Comparison of ENCODE assay signal across 8 cellular contexts in genomic region chr2:18519991-18520604, GRCh38. TPM values are rescaled to one million over a fixed set of nuclear protein-coding genes. Genes with fewer than 3 reads are reported as not detected.
DNase-seq lines count a peak whose midpoint lies in the region; ATAC-seq and TF ChIP-seq lines count a peak whose summit lies in the region.

No MANE protein-coding gene starts in this region.

- TF ChIP-seq CTCF in DND-41 (IDR thresholded peaks at IDR 0.05; ENCODE audit: borderline replicate concordance, extremely low read depth, low read length, poor library complexity, severe bottlenecking) (no peak), Panc1 (IDR thresholded peaks at IDR 0.05) (no peak), left lung (IDR thresholded peaks at IDR 0.05) (no peak)

- H3K36me3 ChIP-seq in DND-41 (ENCODE audit: insufficient read depth, low read length) (no peaks in the 10 kb centered on the region), Panc1 (ENCODE audit: control insufficient read depth, insufficient read depth, low read length) (no peaks in the 10 kb centered on the region), left lung (no peaks in the 10 kb centered on the region)

- H3K4me2 ChIP-seq in DND-41 (ENCODE audit: insufficient read depth, low read length), result no peak overlapping the region

- POLR2A ChIA-PET in Panc1 (lab: Charles Lee), result no interaction called here

- H3K4me3 ChIP-seq in DND-41 (ENCODE audit: low read depth in 1 of 2, low read length in 2 of 2), result no peak overlapping the region
- H3K4me3 ChIP-seq in Panc1 (ENCODE audit: low read depth in 2 of 2, low read length in 2 of 2), result no peak overlapping the region; a peak in 1 of 4 replicates
- H3K4me3 ChIP-seq in left lung, result no peak overlapping the region

- H3K27me3 ChIP-seq in DND-41 (ENCODE audit: insufficient read depth, low read length, poor library complexity) (peaks cover 6% of the 10 kb centered on the region), Panc1 (ENCODE audit: control insufficient read depth, insufficient read depth, low read length) (no peaks in the 10 kb centered on the region; the same call in 1 of the 2 replicates), left lung (no peaks in the 10 kb centered on the region)

- H3K27ac ChIP-seq in DND-41 (ENCODE audit: low read length) (no peak overlapping the region), Panc1 (ENCODE audit: low read length) (no peak overlapping the region), left lung (no peak overlapping the region)

- no peak overlapping the region for H2AFZ ChIP-seq in DND-41 (ENCODE audit: low read depth, low read length)

- H4K20me1 ChIP-seq in DND-41 (ENCODE audit: insufficient read depth, low read length), result no peaks in the 10 kb centered on the region

- no TSS peak for BruUV-seq in Panc1 (replicated peaks; lab: Mats Ljungman, UMichigan)

- H3K79me2 ChIP-seq in DND-41 (ENCODE audit: insufficient read depth, low read length), result no peaks in the 10 kb centered on the region

- no peak for DNase-seq in DND-41
- peak; percentile 7 for DNase-seq in Panc1 (ENCODE audit: low read depth, low spot score)
- DNase-seq in left lung, result no peak
- no peak for DNase-seq in putamen (ENCODE audit: low spot score)
- DNase-seq in NCI-H146 (lab: John Stamatoyannopoulos, UW), result no peak
- no peak for DNase-seq in stimulated activated CD4-positive, alpha-beta T cell treated with anti-CD3 and anti-CD28 coated beads, Interleukin-4, amount 100 ng/mL, for 4 hours

- ATAC-seq in DND-41 (ENCODE audit: insufficient read depth, low read depth), result 0 out of 3 replicates have a peak, but pooled peaks have one; percentile 17
- ATAC-seq in GM21619 (IDR thresholded peaks at IDR 0.05; ENCODE audit: unreplicated experiment), result peak; percentile 14
- peak; percentile 74 for ATAC-seq in Panc1
- ATAC-seq in left lung, result peak; percentile 8
- ATAC-seq in GM19452 (IDR thresholded peaks at IDR 0.05; ENCODE audit: unreplicated experiment), result no peak

- CTCF ChIA-PET in Panc1 (lab: Charles Lee), result interaction anchor here (0.7 kb wide), 1 partner anchor 1214 kb away, joined by 3 read pairs; no protein-coding TSS in a partner anchor

- no peak overlapping the region for H3K9ac ChIP-seq in DND-41 (ENCODE audit: low read depth, low read length)

- H3K4me1 ChIP-seq in DND-41 (ENCODE audit: insufficient read depth, low read length), result no peaks in the 10 kb centered on the region
- H3K4me1 ChIP-seq in Panc1 (ENCODE audit: control insufficient read depth, insufficient read depth, low read length), result peaks cover 3% of the 10 kb centered on the region; the same call in 1 of the 2 replicates
- H3K4me1 ChIP-seq in left lung, result peaks cover 5% of the 10 kb centered on the region in 2 donors

- H3K9me3 ChIP-seq in DND-41 (ENCODE audit: insufficient read depth, low read length, severe bottlenecking), result no peaks in the 10 kb centered on the region
- no peaks in the 10 kb centered on the region for H3K9me3 ChIP-seq in Panc1 (ENCODE audit: control insufficient read depth, insufficient read depth, low read depth, low read length)
- H3K9me3 ChIP-seq in left lung, result no peaks in the 10 kb centered on the region

- in situ Hi-C loops in Panc1 (cut with HindIII; ENCODE audit: low pct_unique_long_range_greater_than_20kb, low sequenced_read_pairs), result no loop called here

- intact Hi-C loops in Panc1 (cut with micrococcal nuclease; ENCODE audit: unreplicated experiment), result loop anchor here (2.0 to 5.0 kb wide), 3 partner anchors 232 to 1343 kb away; no protein-coding TSS in a partner anchor
- intact Hi-C loops in left lung (cut with DNase I), result loop anchor here in 1 of 2 donors (10.0 kb wide), 2 partner anchors 845 to 1345 kb away; no protein-coding TSS in a partner anchor

RNA-seq across cellular contexts. Expression of gene RDH14, which starts 40.4 kb away (rescaled TPM):
- 15.4 TPM for total RNA-seq in Panc1 (2021; ENCODE audit: unreplicated experiment)
- polyA plus RNA-seq in Panc1 (2012; ENCODE audit: insufficient read length), result 14.5 TPM
- 10 to 100 TPM; 19.6 to 20.3 TPM for total RNA-seq in left lung
